ENCODE assay signal across 31 cellular contexts in the genomic region with DNA sequence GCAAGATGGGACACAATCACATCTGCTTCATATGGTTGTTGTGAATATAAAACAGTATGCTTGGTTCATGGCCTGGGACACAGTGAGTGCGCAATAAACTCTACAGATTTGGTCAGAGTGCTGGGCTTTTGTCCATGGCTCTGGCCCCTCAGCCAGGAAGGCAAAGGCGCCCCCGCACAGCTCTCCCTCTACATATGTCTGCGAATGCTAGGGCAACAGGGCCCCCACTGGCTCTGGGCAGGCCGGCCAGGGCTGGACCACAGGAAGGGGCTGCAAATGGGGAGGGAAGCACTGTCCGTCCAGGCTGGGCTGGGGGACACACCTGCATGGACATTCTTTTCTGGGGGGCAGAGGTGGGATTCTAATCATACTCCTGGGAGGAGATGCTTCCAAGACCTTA.
"Had no signal": no experiment of that assay in that cellular context is flagged by ENCODE, and none has a peak within 500 bp of the region (broad histone marks: within the 10 kb centered on the region; RNA-seq: fewer than 3 reads in every experiment).

No MANE protein-coding gene starts in this region.

- H3K9me3 Mint-ChIP-seq: activated CD4-positive, alpha-beta memory T cell treated with anti-CD3 and anti-CD28 coated beads for 36 hours; activated CD4-positive, alpha-beta T cell treated with anti-CD3 and anti-CD28 coated beads, Interleukin-2, amount 10 ng/mL, durations not matched to agents 24 days and 14 days; activated naive CD4-positive, alpha-beta T cell treated with anti-CD3 and anti-CD28 coated beads, Interleukin-2, amount 10 ng/mL, durations not matched to agents 7 days and 5 days; activated naive CD4-positive, alpha-beta T cell treated with anti-CD3 and anti-CD28 coated beads, Interleukin-2, amount 50 U/mL, for 72 hours; activated naive CD8-positive, alpha-beta T cell treated with anti-CD3 and anti-CD28 coated beads, Interleukin-2, amount 10 ng/mL, durations not matched to agents 7 days and 5 days; activated T-cell treated with anti-CD3 and anti-CD28 coated beads, Interleukin-2, amount 50 U/mL, for 24 hours; activated T-cell treated with anti-CD3 and anti-CD28 coated beads, Interleukin-2, amount 50 U/mL, for 72 hours; effector memory CD8-positive, alpha-beta T cell had no signal

- H3K27me3 ChIP-seq: ascending aorta, breast epithelium, cardiac muscle cell had no signal

- H3K27ac Mint-ChIP-seq: activated CD4-positive, alpha-beta memory T cell treated with anti-CD3 and anti-CD28 coated beads for 36 hours; activated CD4-positive, alpha-beta T cell treated with anti-CD3 and anti-CD28 coated beads for 36 hours; activated CD4-positive, alpha-beta T cell treated with anti-CD3 and anti-CD28 coated beads, Interleukin-2, amount 10 ng/mL, durations not matched to agents 24 days and 14 days; activated CD8-positive, alpha-beta memory T cell treated with anti-CD3 and anti-CD28 coated beads, Interleukin-2, amount 10 ng/mL, durations not matched to agents 7 days and 5 days; activated CD8-positive, alpha-beta T cell treated with anti-CD3 and anti-CD28 coated beads, Interleukin-2, amount 10 ng/mL, durations not matched to agents 7 days and 5 days; activated naive CD4-positive, alpha-beta T cell treated with anti-CD3 and anti-CD28 coated beads, Interleukin-2, amount 10 ng/mL, durations not matched to agents 7 days and 5 days; activated naive CD4-positive, alpha-beta T cell treated with anti-CD3 and anti-CD28 coated beads, Interleukin-2, amount 50 U/mL, for 72 hours; activated naive CD8-positive, alpha-beta T cell treated with anti-CD3 and anti-CD28 coated beads, Interleukin-2, amount 10 ng/mL, durations not matched to agents 7 days and 5 days; activated T-cell treated with anti-CD3 and anti-CD28 coated beads, Interleukin-2, amount 50 U/mL, for 24 hours; activated T-cell treated with anti-CD3 and anti-CD28 coated beads, Interleukin-2, amount 50 U/mL, for 72 hours; brain; effector memory CD8-positive, alpha-beta T cell had no signal

- H3K27ac ChIP-seq: ascending aorta, breast epithelium, cardiac muscle cell, coronary artery, esophagus muscularis mucosa, foreskin keratinocyte, gastrocnemius medialis had no signal

- H3K27me3 Mint-ChIP-seq: activated T-cell treated with anti-CD3 and anti-CD28 coated beads, Interleukin-2, amount 50 U/mL, for 24 hours had no signal

- H3K4me3 ChIP-seq: ascending aorta, breast epithelium, cardiac muscle cell, coronary artery, esophagus muscularis mucosa, gastrocnemius medialis had no signal

- H3K4me3 Mint-ChIP-seq: activated CD4-positive, alpha-beta memory T cell treated with anti-CD3 and anti-CD28 coated beads for 36 hours; activated CD4-positive, alpha-beta T cell treated with anti-CD3 and anti-CD28 coated beads for 36 hours; activated CD4-positive, alpha-beta T cell treated with anti-CD3 and anti-CD28 coated beads, Interleukin-2, amount 10 ng/mL, durations not matched to agents 24 days and 14 days; activated CD8-positive, alpha-beta memory T cell treated with anti-CD3 and anti-CD28 coated beads, Interleukin-2, amount 10 ng/mL, durations not matched to agents 7 days and 5 days; activated CD8-positive, alpha-beta T cell treated with anti-CD3 and anti-CD28 coated beads, Interleukin-2, amount 10 ng/mL, durations not matched to agents 7 days and 5 days; activated naive CD4-positive, alpha-beta T cell treated with anti-CD3 and anti-CD28 coated beads, Interleukin-2, amount 10 ng/mL, durations not matched to agents 7 days and 5 days; activated naive CD8-positive, alpha-beta T cell treated with anti-CD3 and anti-CD28 coated beads, Interleukin-2, amount 10 ng/mL, durations not matched to agents 7 days and 5 days; activated T-cell treated with anti-CD3 and anti-CD28 coated beads, Interleukin-2, amount 50 U/mL, for 24 hours; activated T-cell treated with anti-CD3 and anti-CD28 coated beads, Interleukin-2, amount 50 U/mL, for 72 hours; brain; effector memory CD8-positive, alpha-beta T cell had no signal

- ATAC-seq: activated CD4-positive, alpha-beta T cell treated with anti-CD3 and anti-CD28 coated beads for 36 hours; activated CD8-positive, alpha-beta memory T cell treated with anti-CD3 and anti-CD28 coated beads, Interleukin-2, amount 10 ng/mL, durations not matched to agents 7 days and 5 days; activated CD8-positive, alpha-beta T cell treated with anti-CD3 and anti-CD28 coated beads, Interleukin-2, amount 10 ng/mL, durations not matched to agents 7 days and 5 days; activated naive CD4-positive, alpha-beta T cell treated with anti-CD3 and anti-CD28 coated beads, Interleukin-2, amount 50 U/mL, for 72 hours; activated T-cell treated with anti-CD3 and anti-CD28 coated beads, Interleukin-2, amount 50 U/mL, for 72 hours; effector memory CD8-positive, alpha-beta T cell; foreskin keratinocyte; gastrocnemius medialis had no signal

- H3K4me1 ChIP-seq: ascending aorta, breast epithelium, esophagus muscularis mucosa, foreskin keratinocyte, gastrocnemius medialis had no signal

- H3K36me3 Mint-ChIP-seq: activated CD4-positive, alpha-beta memory T cell treated with anti-CD3 and anti-CD28 coated beads for 36 hours; activated CD8-positive, alpha-beta memory T cell treated with anti-CD3 and anti-CD28 coated beads, Interleukin-2, amount 10 ng/mL, durations not matched to agents 7 days and 5 days; activated naive CD4-positive, alpha-beta T cell treated with anti-CD3 and anti-CD28 coated beads, Interleukin-2, amount 10 ng/mL, durations not matched to agents 7 days and 5 days; activated naive CD4-positive, alpha-beta T cell treated with anti-CD3 and anti-CD28 coated beads, Interleukin-2, amount 50 U/mL, for 72 hours; activated naive CD8-positive, alpha-beta T cell treated with anti-CD3 and anti-CD28 coated beads, Interleukin-2, amount 10 ng/mL, durations not matched to agents 7 days and 5 days; brain had no signal

- H3K36me3 ChIP-seq: ascending aorta, breast epithelium, cardiac muscle cell, esophagus muscularis mucosa, gastrocnemius medialis had no signal

- H3K9me3 ChIP-seq: ascending aorta, breast epithelium, esophagus muscularis mucosa, gastrocnemius medialis had no signal

- DNase-seq: activated CD4-positive, alpha-beta memory T cell treated with anti-CD3 and anti-CD28 coated beads for 36 hours; activated CD4-positive, alpha-beta T cell treated with anti-CD3 and anti-CD28 coated beads for 36 hours; activated CD4-positive, alpha-beta T cell treated with anti-CD3 and anti-CD28 coated beads, Interleukin-2, amount 10 ng/mL, durations not matched to agents 24 days and 14 days; activated CD4-positive, CD25-positive, alpha-beta regulatory T cell; activated CD4-positive, CD25-positive, alpha-beta regulatory T cell treated with anti-CD3 and anti-CD28 coated beads, Interleukin-2, amount 50 U/mL, for 72 hours; activated CD8-positive, alpha-beta memory T cell treated with anti-CD3 and anti-CD28 coated beads, Interleukin-2, amount 10 ng/mL, durations not matched to agents 7 days and 5 days; activated CD8-positive, alpha-beta memory T cell treated with anti-CD3 and anti-CD28 coated beads, Interleukin-2, amount 50 U/mL, for 4 hours; activated CD8-positive, alpha-beta T cell treated with anti-CD3 and anti-CD28 coated beads, Interleukin-2, amount 10 ng/mL, durations not matched to agents 7 days and 5 days; activated gamma-delta T cell; activated naive CD4-positive, alpha-beta T cell; activated naive CD4-positive, alpha-beta T cell treated with anti-CD3 and anti-CD28 coated beads, Interleukin-2, amount 10 ng/mL, durations not matched to agents 7 days and 5 days; activated naive CD8-positive, alpha-beta T cell treated with anti-CD3 and anti-CD28 coated beads, Interleukin-2, amount 10 ng/mL, durations not matched to agents 7 days and 5 days; activated T-cell treated with anti-CD3 and anti-CD28 coated beads, Interleukin-2, amount 50 U/mL, for 24 hours; activated T-cell treated with anti-CD3 and anti-CD28 coated beads, Interleukin-2, amount 50 U/mL, for 72 hours; central memory CD4-positive, alpha-beta T cell; cerebellar nuclear complex; dermis blood vessel endothelial cell; effector CD4-positive, alpha-beta T cell; effector memory CD8-positive, alpha-beta T cell; erythroblast; foreskin keratinocyte; gastrocnemius medialis; glutamatergic neuron; T-helper 2 cell had no signal
